Comparison of ENCODE assay signal across 20 cellular contexts in the genomic region with DNA sequence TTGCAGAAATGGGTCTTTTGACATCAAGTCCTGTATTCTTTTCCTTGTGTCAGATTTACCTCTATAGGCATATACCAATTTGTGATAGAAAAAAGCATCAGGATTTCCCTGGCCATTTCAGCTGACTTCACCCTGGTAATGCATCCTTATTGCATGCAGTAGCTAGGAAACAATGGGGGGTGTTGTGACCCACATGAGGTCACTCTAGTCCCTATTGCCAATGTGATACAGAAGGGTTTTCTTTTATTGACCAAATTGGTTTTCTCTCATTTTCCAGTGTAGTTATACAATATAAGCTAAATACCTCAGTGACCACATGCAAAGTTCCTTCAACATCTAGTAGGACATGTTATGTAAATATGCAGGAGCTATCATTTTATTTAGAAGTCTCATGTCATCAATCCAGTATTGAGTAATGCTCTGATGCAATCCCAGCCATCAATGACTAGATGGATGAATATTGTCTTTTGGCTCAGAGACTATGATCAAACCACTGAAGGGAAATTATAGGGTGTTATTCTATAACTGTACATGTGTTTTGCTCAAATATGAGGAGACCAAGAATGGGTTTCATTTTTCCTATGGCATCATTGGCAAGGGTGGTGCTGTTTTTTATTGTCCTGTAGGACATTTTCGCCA.
A peak's percentile ranks its signal among the peaks of the same experiment; 100 is the strongest.
DNase-seq lines count a peak whose midpoint lies in the region; ATAC-seq, FAIRE-seq and TF ChIP-seq lines count a peak whose summit lies in the region.
"Had no signal": no experiment of that assay in that cellular context is flagged by ENCODE, and none has a peak within 500 bp of the region (broad histone marks: within the 10 kb centered on the region; RNA-seq: fewer than 3 reads in every experiment).

No MANE protein-coding gene starts in this region.

- H3K27ac Mint-ChIP-seq in activated naive CD8-positive, alpha-beta T cell treated with anti-CD3 and anti-CD28 coated beads for 36 hours: peak overlapping the region; percentile 65
- peak overlapping the region; percentile 42 for H3K27ac Mint-ChIP-seq in stimulated activated naive CD8-positive, alpha-beta T cell treated with anti-CD3 and anti-CD28 coated beads, Interleukin-15, Interleukin-2, amounts not matched to agents 100 ng/mL and 50 ng/mL, for 24 hours
- H3K27ac Mint-ChIP-seq: B cell, HFFc6, IgD-negative memory B cell had no signal

- no peaks in the 10 kb centered on the region for H3K27me3 Mint-ChIP-seq in activated naive CD8-positive, alpha-beta T cell treated with anti-CD3 and anti-CD28 coated beads for 36 hours
- H3K27me3 Mint-ChIP-seq in stimulated activated naive CD8-positive, alpha-beta T cell treated with anti-CD3 and anti-CD28 coated beads, Interleukin-15, Interleukin-2, amounts not matched to agents 100 ng/mL and 50 ng/mL, for 24 hours: no peaks in the 10 kb centered on the region
- H3K27me3 Mint-ChIP-seq: B cell; CD4-positive, CD25-positive, alpha-beta regulatory T cell had no signal

- H3K9me3 Mint-ChIP-seq in activated naive CD8-positive, alpha-beta T cell treated with anti-CD3 and anti-CD28 coated beads for 36 hours: no peaks in the 10 kb centered on the region
- no peaks in the 10 kb centered on the region for H3K9me3 Mint-ChIP-seq in stimulated activated naive CD8-positive, alpha-beta T cell treated with anti-CD3 and anti-CD28 coated beads, Interleukin-15, Interleukin-2, amounts not matched to agents 100 ng/mL and 50 ng/mL, for 24 hours
- H3K9me3 Mint-ChIP-seq: CD4-positive, CD25-positive, alpha-beta regulatory T cell; HFFc6; IgD-negative memory B cell had no signal

- peaks cover 0 to 3% of the 10 kb centered on the region in 2 donors for H3K4me1 ChIP-seq in kidney (ENCODE audit: control insufficient read depth in 1 of 2, insufficient read depth in 1 of 2, low read depth in 1 of 2, low read length in 2 of 2)

- no peak for TF ChIP-seq CTCF in bronchial epithelial cell (IDR thresholded peaks at IDR 0.05; ENCODE audit: insufficient read depth, low read length, severe bottlenecking)
- TF ChIP-seq CTCF in kidney (IDR thresholded peaks at IDR 0.05; ENCODE audit: borderline replicate concordance, extremely low read depth, insufficient read depth): no peak

- no peak overlapping the region for H3K9ac ChIP-seq in kidney (ENCODE audit: low read length in 2 of 2)

- H3K4me1 Mint-ChIP-seq in activated naive CD8-positive, alpha-beta T cell treated with anti-CD3 and anti-CD28 coated beads for 36 hours: peaks cover 7% of the 10 kb centered on the region
- H3K4me1 Mint-ChIP-seq in stimulated activated naive CD8-positive, alpha-beta T cell treated with anti-CD3 and anti-CD28 coated beads, Interleukin-15, Interleukin-2, amounts not matched to agents 100 ng/mL and 50 ng/mL, for 24 hours (ENCODE audit: low read depth): peaks cover 7% of the 10 kb centered on the region
- H3K4me1 Mint-ChIP-seq: B cell had no signal

- no peak overlapping the region for H3K27ac ChIP-seq in kidney (ENCODE audit: low read depth in 2 of 2, low read length in 2 of 2)
- H3K27ac ChIP-seq: RWPE1 had no signal

- no peak overlapping the region for H3K4me3 Mint-ChIP-seq in activated naive CD8-positive, alpha-beta T cell treated with anti-CD3 and anti-CD28 coated beads for 36 hours
- H3K4me3 Mint-ChIP-seq in stimulated activated naive CD8-positive, alpha-beta T cell treated with anti-CD3 and anti-CD28 coated beads, Interleukin-15, Interleukin-2, amounts not matched to agents 100 ng/mL and 50 ng/mL, for 24 hours: no peak overlapping the region
- H3K4me3 Mint-ChIP-seq: B cell; CD4-positive, CD25-positive, alpha-beta regulatory T cell; HFFc6; IgD-negative memory B cell had no signal

- no peak for DNase-seq in activated naive CD8-positive, alpha-beta T cell treated with anti-CD3 and anti-CD28 coated beads for 36 hours
- DNase-seq in bronchial epithelial cell (ENCODE audit: low read depth) (peak; percentile 14), head of caudate nucleus (peak in 24 of 42 donors; percentile 16 to 77 (median 44)), islet precursor cell (no peak), kidney (no peak)
- DNase-seq: CD4-positive, CD25-positive, alpha-beta regulatory T cell; DMS53; HFFc6; NCI-H1105; NCI-H1694; NCI-H510A treated with DMSO at 0.1 percent for 48 hours; NCI-H82; PC-3 had no signal

- H3K36me3 ChIP-seq in bronchial epithelial cell (ENCODE audit: control insufficient read depth, insufficient read depth, low read length) (no peaks in the 10 kb centered on the region), kidney (ENCODE audit: control insufficient read depth in 1 of 2, insufficient read depth in 2 of 2, low read length in 2 of 2) (no peaks in the 10 kb centered on the region)

- no peaks in the 10 kb centered on the region for H3K27me3 ChIP-seq in bronchial epithelial cell (ENCODE audit: control insufficient read depth, insufficient read depth, low read length)

- no peak for ATAC-seq in HG03280 (IDR thresholded peaks at IDR 0.05; ENCODE audit: unreplicated experiment)
- ATAC-seq: PC-3 had no signal

- H3K36me3 Mint-ChIP-seq in activated naive CD8-positive, alpha-beta T cell treated with anti-CD3 and anti-CD28 coated beads for 36 hours: peaks cover 4% of the 10 kb centered on the region
- no peaks in the 10 kb centered on the region for H3K36me3 Mint-ChIP-seq in stimulated activated naive CD8-positive, alpha-beta T cell treated with anti-CD3 and anti-CD28 coated beads, Interleukin-15, Interleukin-2, amounts not matched to agents 100 ng/mL and 50 ng/mL, for 24 hours (ENCODE audit: low read depth)
- H3K36me3 Mint-ChIP-seq: IgD-negative memory B cell had no signal

- no peak overlapping the region for H3K4me3 ChIP-seq in bronchial epithelial cell (ENCODE audit: low read depth, low read length)
- H3K4me3 ChIP-seq in kidney (ENCODE audit: low read length in 2 of 2): no peak overlapping the region

- intact Hi-C loops in head of caudate nucleus (cut with DNase I): no loop called here
- intact Hi-C loops in kidney (cut with DNase I): no loop called here

- FAIRE-seq in bronchial epithelial cell (lab: Jason Lieb, UNC) (no peak), kidney (lab: Jason Lieb, UNC) (no peak)
- FAIRE-seq: GM19239, H54 had no signal

- no peaks in the 10 kb centered on the region for H3K9me3 ChIP-seq in kidney (ENCODE audit: control insufficient read depth in 1 of 2, low read length in 2 of 2)

Comparison
In these comparisons a context has a peak if more than half of its experiments do, and no peak if none do; other contexts are left out.
1. DNase-seq: peak in bronchial epithelial cell (single experiment) and head of caudate nucleus (24 of 42); none in activated naive CD8-positive, alpha-beta T cell treated with anti-CD3 and anti-CD28 coated beads for 36 hours (single experiment), islet precursor cell (single experiment) and kidney (single experiment).